ENCODE assay signal across 3 cellular contexts in the genomic region with DNA sequence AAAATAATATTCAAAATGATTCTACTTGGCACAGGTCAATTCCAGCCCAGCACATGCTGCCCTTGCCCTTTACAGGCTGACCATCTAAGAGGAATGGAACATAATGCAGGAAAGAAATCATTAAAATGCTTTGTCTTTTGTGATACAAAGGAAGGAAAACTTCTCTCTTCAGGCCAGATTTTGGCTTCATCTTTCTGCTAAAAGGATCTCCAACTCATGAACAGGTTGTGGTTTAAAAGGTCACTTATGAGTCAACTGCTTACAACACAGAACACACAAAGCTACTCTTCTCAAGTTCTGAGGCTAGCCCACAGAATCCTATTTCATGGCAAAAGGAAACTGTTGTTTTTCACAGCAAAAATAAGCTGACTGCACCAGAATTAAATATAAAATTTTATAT.
TF ChIP-seq lines count a peak whose summit lies in the region.

No MANE protein-coding gene starts in this region.

TF ChIP-seq in SK-N-SH, 30 proteins besides CTCF, POLR2A, EP300 and RAD21 (continued from another document and continues in another):
- TF ChIP-seq, protein P1, sequence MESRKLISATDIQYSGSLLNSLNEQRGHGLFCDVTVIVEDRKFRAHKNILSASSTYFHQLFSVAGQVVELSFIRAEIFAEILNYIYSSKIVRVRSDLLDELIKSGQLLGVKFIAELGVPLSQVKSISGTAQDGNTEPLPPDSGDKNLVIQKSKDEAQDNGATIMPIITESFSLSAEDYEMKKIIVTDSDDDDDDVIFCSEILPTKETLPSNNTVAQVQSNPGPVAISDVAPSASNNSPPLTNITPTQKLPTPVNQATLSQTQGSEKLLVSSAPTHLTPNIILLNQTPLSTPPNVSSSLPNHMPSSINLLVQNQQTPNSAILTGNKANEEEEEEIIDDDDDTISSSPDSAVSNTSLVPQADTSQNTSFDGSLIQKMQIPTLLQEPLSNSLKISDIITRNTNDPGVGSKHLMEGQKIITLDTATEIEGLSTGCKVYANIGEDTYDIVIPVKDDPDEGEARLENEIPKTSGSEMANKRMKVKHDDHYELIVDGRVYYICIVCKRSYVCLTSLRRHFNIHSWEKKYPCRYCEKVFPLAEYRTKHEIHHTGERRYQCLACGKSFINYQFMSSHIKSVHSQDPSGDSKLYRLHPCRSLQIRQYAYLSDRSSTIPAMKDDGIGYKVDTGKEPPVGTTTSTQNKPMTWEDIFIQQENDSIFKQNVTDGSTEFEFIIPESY (IDR thresholded peaks at IDR 0.05; ENCODE audit: borderline replicate concordance, low read depth): no peak
- TF ChIP-seq SIN3A (IDR thresholded peaks at IDR 0.05; ENCODE audit: borderline replicate concordance, low read depth, low read length) (no peak), SMC3 (IDR thresholded peaks at IDR 0.05; ENCODE audit: low read depth, low read length) (no peak), TCF12 (IDR thresholded peaks at IDR 0.05) (0 out of 2 replicates have a peak, but pooled peaks have one; percentile 17), TAF1 (IDR thresholded peaks at IDR 0.05; ENCODE audit: borderline replicate concordance, low read depth, low read length) (no peak), MEF2A (IDR thresholded peaks at IDR 0.05; ENCODE audit: borderline replicate concordance, low read depth) (no peak), RXRA (IDR thresholded peaks at IDR 0.05; ENCODE audit: borderline replicate concordance, low read depth) (no peak)
- TF ChIP-seq, protein P2, sequence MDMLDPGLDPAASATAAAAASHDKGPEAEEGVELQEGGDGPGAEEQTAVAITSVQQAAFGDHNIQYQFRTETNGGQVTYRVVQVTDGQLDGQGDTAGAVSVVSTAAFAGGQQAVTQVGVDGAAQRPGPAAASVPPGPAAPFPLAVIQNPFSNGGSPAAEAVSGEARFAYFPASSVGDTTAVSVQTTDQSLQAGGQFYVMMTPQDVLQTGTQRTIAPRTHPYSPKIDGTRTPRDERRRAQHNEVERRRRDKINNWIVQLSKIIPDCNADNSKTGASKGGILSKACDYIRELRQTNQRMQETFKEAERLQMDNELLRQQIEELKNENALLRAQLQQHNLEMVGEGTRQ (IDR thresholded peaks at IDR 0.05; ENCODE audit: borderline replicate concordance, low read depth, low read length): no peak
- TF ChIP-seq, protein P3, sequence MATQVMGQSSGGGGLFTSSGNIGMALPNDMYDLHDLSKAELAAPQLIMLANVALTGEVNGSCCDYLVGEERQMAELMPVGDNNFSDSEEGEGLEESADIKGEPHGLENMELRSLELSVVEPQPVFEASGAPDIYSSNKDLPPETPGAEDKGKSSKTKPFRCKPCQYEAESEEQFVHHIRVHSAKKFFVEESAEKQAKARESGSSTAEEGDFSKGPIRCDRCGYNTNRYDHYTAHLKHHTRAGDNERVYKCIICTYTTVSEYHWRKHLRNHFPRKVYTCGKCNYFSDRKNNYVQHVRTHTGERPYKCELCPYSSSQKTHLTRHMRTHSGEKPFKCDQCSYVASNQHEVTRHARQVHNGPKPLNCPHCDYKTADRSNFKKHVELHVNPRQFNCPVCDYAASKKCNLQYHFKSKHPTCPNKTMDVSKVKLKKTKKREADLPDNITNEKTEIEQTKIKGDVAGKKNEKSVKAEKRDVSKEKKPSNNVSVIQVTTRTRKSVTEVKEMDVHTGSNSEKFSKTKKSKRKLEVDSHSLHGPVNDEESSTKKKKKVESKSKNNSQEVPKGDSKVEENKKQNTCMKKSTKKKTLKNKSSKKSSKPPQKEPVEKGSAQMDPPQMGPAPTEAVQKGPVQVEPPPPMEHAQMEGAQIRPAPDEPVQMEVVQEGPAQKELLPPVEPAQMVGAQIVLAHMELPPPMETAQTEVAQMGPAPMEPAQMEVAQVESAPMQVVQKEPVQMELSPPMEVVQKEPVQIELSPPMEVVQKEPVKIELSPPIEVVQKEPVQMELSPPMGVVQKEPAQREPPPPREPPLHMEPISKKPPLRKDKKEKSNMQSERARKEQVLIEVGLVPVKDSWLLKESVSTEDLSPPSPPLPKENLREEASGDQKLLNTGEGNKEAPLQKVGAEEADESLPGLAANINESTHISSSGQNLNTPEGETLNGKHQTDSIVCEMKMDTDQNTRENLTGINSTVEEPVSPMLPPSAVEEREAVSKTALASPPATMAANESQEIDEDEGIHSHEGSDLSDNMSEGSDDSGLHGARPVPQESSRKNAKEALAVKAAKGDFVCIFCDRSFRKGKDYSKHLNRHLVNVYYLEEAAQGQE (IDR thresholded peaks at IDR 0.05; ENCODE audit: low read depth, low read length): no peak

TF ChIP-seq in SK-N-SH treated with all-trans-retinoic acid at 6 μM for 48 hours, 23 proteins besides CTCF, POLR2A, EP300 and RAD21 (continued from another document):
- TF ChIP-seq, protein P4, sequence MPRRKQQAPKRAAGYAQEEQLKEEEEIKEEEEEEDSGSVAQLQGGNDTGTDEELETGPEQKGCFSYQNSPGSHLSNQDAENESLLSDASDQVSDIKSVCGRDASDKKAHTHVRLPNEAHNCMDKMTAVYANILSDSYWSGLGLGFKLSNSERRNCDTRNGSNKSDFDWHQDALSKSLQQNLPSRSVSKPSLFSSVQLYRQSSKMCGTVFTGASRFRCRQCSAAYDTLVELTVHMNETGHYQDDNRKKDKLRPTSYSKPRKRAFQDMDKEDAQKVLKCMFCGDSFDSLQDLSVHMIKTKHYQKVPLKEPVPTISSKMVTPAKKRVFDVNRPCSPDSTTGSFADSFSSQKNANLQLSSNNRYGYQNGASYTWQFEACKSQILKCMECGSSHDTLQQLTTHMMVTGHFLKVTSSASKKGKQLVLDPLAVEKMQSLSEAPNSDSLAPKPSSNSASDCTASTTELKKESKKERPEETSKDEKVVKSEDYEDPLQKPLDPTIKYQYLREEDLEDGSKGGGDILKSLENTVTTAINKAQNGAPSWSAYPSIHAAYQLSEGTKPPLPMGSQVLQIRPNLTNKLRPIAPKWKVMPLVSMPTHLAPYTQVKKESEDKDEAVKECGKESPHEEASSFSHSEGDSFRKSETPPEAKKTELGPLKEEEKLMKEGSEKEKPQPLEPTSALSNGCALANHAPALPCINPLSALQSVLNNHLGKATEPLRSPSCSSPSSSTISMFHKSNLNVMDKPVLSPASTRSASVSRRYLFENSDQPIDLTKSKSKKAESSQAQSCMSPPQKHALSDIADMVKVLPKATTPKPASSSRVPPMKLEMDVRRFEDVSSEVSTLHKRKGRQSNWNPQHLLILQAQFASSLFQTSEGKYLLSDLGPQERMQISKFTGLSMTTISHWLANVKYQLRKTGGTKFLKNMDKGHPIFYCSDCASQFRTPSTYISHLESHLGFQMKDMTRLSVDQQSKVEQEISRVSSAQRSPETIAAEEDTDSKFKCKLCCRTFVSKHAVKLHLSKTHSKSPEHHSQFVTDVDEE (CRISPR knock-in tag; IDR thresholded peaks at IDR 0.05): no peak
- TF ChIP-seq ZFP3 (CRISPR knock-in tag; IDR thresholded peaks at IDR 0.05): no peak
- TF ChIP-seq ESRRG (CRISPR knock-in tag; IDR thresholded peaks at IDR 0.05): no peak
- no peak for TF ChIP-seq PPARA (CRISPR knock-in tag; IDR thresholded peaks at IDR 0.05; ENCODE audit: borderline replicate concordance)
- TF ChIP-seq CSDC2 (CRISPR knock-in tag; IDR thresholded peaks at IDR 0.05): no peak
- TF ChIP-seq TCF4 (CRISPR knock-in tag; IDR thresholded peaks at IDR 0.05; ENCODE audit: borderline replicate concordance): no peak
- no peak for TF ChIP-seq OSR1 (CRISPR knock-in tag; IDR thresholded peaks at IDR 0.05)
- TF ChIP-seq ZNF70 (CRISPR knock-in tag; IDR thresholded peaks at IDR 0.05): no peak
- no peak for TF ChIP-seq ISL1 (CRISPR knock-in tag; IDR thresholded peaks at IDR 0.05)
- TF ChIP-seq ZC3H10 (CRISPR knock-in tag; IDR thresholded peaks at IDR 0.05): no peak

TF ChIP-seq in K562, 482 proteins besides CTCF, POLR2A, EP300 and RAD21 (continued from another document):
- TF ChIP-seq SIN3B (IDR thresholded peaks at IDR 0.05; ENCODE audit: low read depth) (no peak), ZNF785 (CRISPR knock-in tag; IDR thresholded peaks at IDR 0.05) (no peak)
- TF ChIP-seq, protein P5, sequence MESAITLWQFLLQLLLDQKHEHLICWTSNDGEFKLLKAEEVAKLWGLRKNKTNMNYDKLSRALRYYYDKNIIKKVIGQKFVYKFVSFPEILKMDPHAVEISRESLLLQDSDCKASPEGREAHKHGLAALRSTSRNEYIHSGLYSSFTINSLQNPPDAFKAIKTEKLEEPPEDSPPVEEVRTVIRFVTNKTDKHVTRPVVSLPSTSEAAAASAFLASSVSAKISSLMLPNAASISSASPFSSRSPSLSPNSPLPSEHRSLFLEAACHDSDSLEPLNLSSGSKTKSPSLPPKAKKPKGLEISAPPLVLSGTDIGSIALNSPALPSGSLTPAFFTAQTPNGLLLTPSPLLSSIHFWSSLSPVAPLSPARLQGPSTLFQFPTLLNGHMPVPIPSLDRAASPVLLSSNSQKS (CRISPR knock-in tag; IDR thresholded peaks at IDR 0.05): no peak
